In genomic region chr2:182821172-182821571, GRCh38 we compare ENCODE assay signal across 13 cellular contexts. TPM values are rescaled to one million over a fixed set of nuclear protein-coding genes. Genes with fewer than 3 reads are reported as not detected.
"Had no signal": no experiment of that assay in that cellular context is flagged by ENCODE, and none has a peak within 500 bp of the region (broad histone marks: within the 10 kb centered on the region; RNA-seq: fewer than 3 reads in every experiment).

No MANE protein-coding gene starts in this region.

- H3K4me1 ChIP-seq: uterus had no signal

- H3K36me3 ChIP-seq: uterus had no signal

- H3K9me3 ChIP-seq: testis, uterus had no signal

- H3K27ac ChIP-seq: testis, uterus had no signal

- H3K27me3 ChIP-seq: testis, uterus had no signal

- ATAC-seq: activated T-cell treated with anti-CD3 and anti-CD28 coated beads, Interleukin-2, amount 50 U/mL, for 72 hours; stimulated activated naive CD8-positive, alpha-beta T cell treated with anti-CD3 and anti-CD28 coated beads, Interleukin-15, amount 100 ng/mL, for 72 hours had no signal

- DNase-seq: activated CD4-positive, alpha-beta memory T cell treated with anti-CD3 and anti-CD28 coated beads for 36 hours; activated CD4-positive, CD25-positive, alpha-beta regulatory T cell treated with anti-CD3 and anti-CD28 coated beads, Interleukin-2, amount 50 U/mL, for 72 hours; activated gamma-delta T cell treated with Interleukin-2 at 50 U/mL for 16 hours; activated naive CD8-positive, alpha-beta T cell treated with anti-CD3 and anti-CD28 coated beads, Interleukin-2, amount 10 ng/mL, durations not matched to agents 7 days and 5 days; activated T-cell treated with anti-CD3 and anti-CD28 coated beads, Interleukin-2, amount 50 U/mL, for 72 hours; aorta; kidney; retina; stimulated activated CD4-positive, alpha-beta T cell treated with anti-CD3 and anti-CD28 coated beads, Interleukin-4, amount 100 ng/mL, for 4 hours; stimulated activated naive CD8-positive, alpha-beta T cell treated with anti-CD3 and anti-CD28 coated beads, Interleukin-15, amount 100 ng/mL, for 72 hours; T-helper 2 cell; testis; uterus had no signal

- H3K4me3 ChIP-seq: testis, uterus had no signal

RNA-seq across cellular contexts. Expression of gene FRZB, which starts 45.3 kb away (rescaled TPM):
- total RNA-seq: activated CD4-positive, alpha-beta memory T cell treated with anti-CD3 and anti-CD28 coated beads for 36 hours; activated naive CD8-positive, alpha-beta T cell treated with anti-CD3 and anti-CD28 coated beads, Interleukin-2, amount 10 ng/mL, durations not matched to agents 7 days and 5 days; activated T-cell treated with anti-CD3 and anti-CD28 coated beads, Interleukin-2, amount 50 U/mL, for 72 hours had no signal
